ENCODE assay signal across 1 cellular context in genomic region chr6:167350731-167351655, GRCh38.
A peak's percentile ranks its signal among the peaks of the same experiment; 100 is the strongest.
TF ChIP-seq lines count a peak whose summit lies in the region.

No MANE protein-coding gene starts in this region.

TF ChIP-seq in WTC11, 78 proteins besides CTCF, POLR2A, EP300 and RAD21 (continued from another document):
- peak; percentile 78 for TF ChIP-seq HMGXB4 (CRISPR knock-in tag; IDR thresholded peaks at IDR 0.05)
- peak; percentile 63; the same call in 1 of the 2 replicates for TF ChIP-seq ELF4 (CRISPR knock-in tag; IDR thresholded peaks at IDR 0.05; ENCODE audit: low read depth)
- TF ChIP-seq MAX (CRISPR knock-in tag; IDR thresholded peaks at IDR 0.05), result peak; percentile 87
- TF ChIP-seq SMAD3 (CRISPR knock-in tag; IDR thresholded peaks at IDR 0.05; ENCODE audit: borderline replicate concordance), result no peak
- 0 out of 2 replicates have a peak, but pooled peaks have one; percentile 70 for TF ChIP-seq ZNF138 (CRISPR knock-in tag; conservative IDR thresholded peaks at IDR 0.05)
- TF ChIP-seq FOXP4 (CRISPR knock-in tag; IDR thresholded peaks at IDR 0.05), result peak; percentile 89; the same call in 1 of the 2 replicates
- TF ChIP-seq ZNF423 (CRISPR knock-in tag; IDR thresholded peaks at IDR 0.05), result peak; percentile 38; the same call in 1 of the 2 replicates
- 0 out of 2 replicates have a peak, but pooled peaks have one; percentile 46 for TF ChIP-seq E2F5 (CRISPR knock-in tag; IDR thresholded peaks at IDR 0.05)
- TF ChIP-seq ZNF232 (CRISPR knock-in tag; IDR thresholded peaks at IDR 0.05), result peak; percentile 78; the same call in 1 of the 2 replicates
- peak; percentile 74 for TF ChIP-seq ZNF281 (CRISPR knock-in tag; IDR thresholded peaks at IDR 0.05)
- TF ChIP-seq MLX (CRISPR knock-in tag; IDR thresholded peaks at IDR 0.05), result no peak
- no peak for TF ChIP-seq CBFB (CRISPR knock-in tag; IDR thresholded peaks at IDR 0.05; ENCODE audit: low read depth)
- TF ChIP-seq USF1 (CRISPR knock-in tag; IDR thresholded peaks at IDR 0.05), result peak; percentile 72
- TF ChIP-seq FOXK1 (CRISPR knock-in tag; IDR thresholded peaks at IDR 0.05), result peak; percentile 94
- no peak for TF ChIP-seq ZNF512 (CRISPR knock-in tag; IDR thresholded peaks at IDR 0.05; ENCODE audit: borderline replicate concordance)
- no peak for TF ChIP-seq ATF1 (CRISPR knock-in tag; IDR thresholded peaks at IDR 0.05)
- no peak for TF ChIP-seq ZNF121 (CRISPR knock-in tag; IDR thresholded peaks at IDR 0.05)
- TF ChIP-seq MYBL2 (CRISPR knock-in tag; IDR thresholded peaks at IDR 0.05), result peak; percentile 18; the same call in 1 of the 2 replicates
- TF ChIP-seq TEAD1 (CRISPR knock-in tag; IDR thresholded peaks at IDR 0.05), result peak; percentile 69; the same call in 1 of the 2 replicates
- 0 out of 2 replicates have a peak, but pooled peaks have one; percentile 56 for TF ChIP-seq ETV6 (CRISPR knock-in tag; IDR thresholded peaks at IDR 0.05)
- no peak for TF ChIP-seq TCF7 (CRISPR knock-in tag; IDR thresholded peaks at IDR 0.05; ENCODE audit: low read depth)
- peak; percentile 83; the same call in 1 of the 2 replicates for TF ChIP-seq ZBTB21 (CRISPR knock-in tag; IDR thresholded peaks at IDR 0.05; ENCODE audit: borderline replicate concordance)
- TF ChIP-seq CREM (CRISPR knock-in tag; IDR thresholded peaks at IDR 0.05), result no peak
- TF ChIP-seq E2F1 (CRISPR knock-in tag; IDR thresholded peaks at IDR 0.05), result no peak
- no peak for TF ChIP-seq ZNF425 (CRISPR knock-in tag; conservative IDR thresholded peaks at IDR 0.05)
